ENCODE assay signal across 1 cellular context in genomic region chr21:45880097-45881068, GRCh38.
TF ChIP-seq lines count a peak whose summit lies in the region.

No MANE protein-coding gene starts in this region.

TF ChIP-seq in HepG2, 621 proteins besides CTCF, POLR2A, EP300 and RAD21 (continued from another document and continues in another):
- TF ChIP-seq, protein P1, sequence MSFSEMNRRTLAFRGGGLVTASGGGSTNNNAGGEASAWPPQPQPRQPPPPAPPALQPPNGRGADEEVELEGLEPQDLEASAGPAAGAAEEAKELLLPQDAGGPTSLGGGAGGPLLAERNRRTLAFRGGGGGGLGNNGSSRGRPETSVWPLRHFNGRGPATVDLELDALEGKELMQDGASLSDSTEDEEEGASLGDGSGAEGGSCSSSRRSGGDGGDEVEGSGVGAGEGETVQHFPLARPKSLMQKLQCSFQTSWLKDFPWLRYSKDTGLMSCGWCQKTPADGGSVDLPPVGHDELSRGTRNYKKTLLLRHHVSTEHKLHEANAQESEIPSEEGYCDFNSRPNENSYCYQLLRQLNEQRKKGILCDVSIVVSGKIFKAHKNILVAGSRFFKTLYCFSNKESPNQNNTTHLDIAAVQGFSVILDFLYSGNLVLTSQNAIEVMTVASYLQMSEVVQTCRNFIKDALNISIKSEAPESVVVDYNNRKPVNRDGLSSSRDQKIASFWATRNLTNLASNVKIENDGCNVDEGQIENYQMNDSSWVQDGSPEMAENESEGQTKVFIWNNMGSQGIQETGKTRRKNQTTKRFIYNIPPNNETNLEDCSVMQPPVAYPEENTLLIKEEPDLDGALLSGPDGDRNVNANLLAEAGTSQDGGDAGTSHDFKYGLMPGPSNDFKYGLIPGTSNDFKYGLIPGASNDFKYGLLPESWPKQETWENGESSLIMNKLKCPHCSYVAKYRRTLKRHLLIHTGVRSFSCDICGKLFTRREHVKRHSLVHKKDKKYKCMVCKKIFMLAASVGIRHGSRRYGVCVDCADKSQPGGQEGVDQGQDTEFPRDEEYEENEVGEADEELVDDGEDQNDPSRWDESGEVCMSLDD (CRISPR knock-in tag; IDR thresholded peaks at IDR 0.05; ENCODE audit: borderline replicate concordance) = no peak
- TF ChIP-seq ZGPAT (CRISPR knock-in tag; IDR thresholded peaks at IDR 0.05) (0 out of 2 replicates have a peak, but pooled peaks have one; percentile 16), SMC3 (IDR thresholded peaks at IDR 0.05; ENCODE audit: low read length) (peak; percentile 38; the same call in 1 of the 2 replicates), XBP1 (CRISPR knock-in tag; IDR thresholded peaks at IDR 0.05) (no peak), ATM (IDR thresholded peaks at IDR 0.05; ENCODE audit: borderline replicate concordance) (no peak), STAG1 (CRISPR knock-in tag; IDR thresholded peaks at IDR 0.05) (peak; percentile 46), PBX2 (CRISPR knock-in tag; IDR thresholded peaks at IDR 0.05) (no peak), ZNF615 (CRISPR knock-in tag; IDR thresholded peaks at IDR 0.05; ENCODE audit: borderline replicate concordance) (no peak), ZNF629 (CRISPR knock-in tag; conservative IDR thresholded peaks at IDR 0.05) (no peak), WIZ (CRISPR knock-in tag; IDR thresholded peaks at IDR 0.05) (no peak), MED13 (CRISPR knock-in tag; IDR thresholded peaks at IDR 0.05) (no peak), MZF1 (CRISPR knock-in tag; IDR thresholded peaks at IDR 0.05; ENCODE audit: borderline replicate concordance) (no peak), STAT5B (CRISPR knock-in tag; IDR thresholded peaks at IDR 0.05) (no peak), ZFP91 (CRISPR knock-in tag; IDR thresholded peaks at IDR 0.05; ENCODE audit: borderline replicate concordance) (0 out of 2 replicates have a peak, but pooled peaks have one; percentile 13), ZNF776 (CRISPR knock-in tag; IDR thresholded peaks at IDR 0.05) (no peak), ZNF512B (CRISPR knock-in tag; IDR thresholded peaks at IDR 0.05; ENCODE audit: borderline replicate concordance) (0 out of 2 replicates have a peak, but pooled peaks have one; percentile 53), ERF (CRISPR knock-in tag; IDR thresholded peaks at IDR 0.05) (no peak), RFXANK (CRISPR knock-in tag; IDR thresholded peaks at IDR 0.05) (no peak), PITX1 (CRISPR knock-in tag; IDR thresholded peaks at IDR 0.05) (peak; percentile 83), BHLHE40 (IDR thresholded peaks at IDR 0.05; ENCODE audit: low read length) (peak; percentile 63; the same call in 1 of the 2 replicates), NFIC (IDR thresholded peaks at IDR 0.05; ENCODE audit: low read length) (no peak), TEF (CRISPR knock-in tag; IDR thresholded peaks at IDR 0.05) (no peak), GABPB1 (CRISPR knock-in tag; IDR thresholded peaks at IDR 0.05) (0 out of 2 replicates have a peak, but pooled peaks have one; percentile 2), ZNF12 (CRISPR knock-in tag; IDR thresholded peaks at IDR 0.05) (no peak), DZIP1 (CRISPR knock-in tag; IDR thresholded peaks at IDR 0.05) (no peak), KLF13 (CRISPR knock-in tag; IDR thresholded peaks at IDR 0.05) (no peak), PHF20 (CRISPR knock-in tag; IDR thresholded peaks at IDR 0.05) (no peak), HDAC1 (CRISPR knock-in tag; IDR thresholded peaks at IDR 0.05) (no peak), MXI1 (IDR thresholded peaks at IDR 0.05; ENCODE audit: borderline replicate concordance, low read depth, low read length) (no peak), GTF3A (CRISPR knock-in tag; conservative IDR thresholded peaks at IDR 0.05) (no peak), CSRNP1 (CRISPR knock-in tag; IDR thresholded peaks at IDR 0.05) (no peak), IKZF1 (IDR thresholded peaks at IDR 0.05) (no peak)
- TF ChIP-seq, protein P2, sequence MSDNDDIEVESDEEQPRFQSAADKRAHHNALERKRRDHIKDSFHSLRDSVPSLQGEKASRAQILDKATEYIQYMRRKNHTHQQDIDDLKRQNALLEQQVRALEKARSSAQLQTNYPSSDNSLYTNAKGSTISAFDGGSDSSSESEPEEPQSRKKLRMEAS (IDR thresholded peaks at IDR 0.05) = peak; percentile 28; the same call in 1 of the 2 replicates
- TF ChIP-seq, protein P3, sequence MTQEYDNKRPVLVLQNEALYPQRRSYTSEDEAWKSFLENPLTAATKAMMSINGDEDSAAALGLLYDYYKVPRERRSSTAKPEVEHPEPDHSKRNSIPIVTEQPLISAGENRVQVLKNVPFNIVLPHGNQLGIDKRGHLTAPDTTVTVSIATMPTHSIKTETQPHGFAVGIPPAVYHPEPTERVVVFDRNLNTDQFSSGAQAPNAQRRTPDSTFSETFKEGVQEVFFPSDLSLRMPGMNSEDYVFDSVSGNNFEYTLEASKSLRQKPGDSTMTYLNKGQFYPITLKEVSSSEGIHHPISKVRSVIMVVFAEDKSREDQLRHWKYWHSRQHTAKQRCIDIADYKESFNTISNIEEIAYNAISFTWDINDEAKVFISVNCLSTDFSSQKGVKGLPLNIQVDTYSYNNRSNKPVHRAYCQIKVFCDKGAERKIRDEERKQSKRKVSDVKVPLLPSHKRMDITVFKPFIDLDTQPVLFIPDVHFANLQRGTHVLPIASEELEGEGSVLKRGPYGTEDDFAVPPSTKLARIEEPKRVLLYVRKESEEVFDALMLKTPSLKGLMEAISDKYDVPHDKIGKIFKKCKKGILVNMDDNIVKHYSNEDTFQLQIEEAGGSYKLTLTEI (CRISPR knock-in tag; conservative IDR thresholded peaks at IDR 0.05) = no peak
- TF ChIP-seq, protein P4, sequence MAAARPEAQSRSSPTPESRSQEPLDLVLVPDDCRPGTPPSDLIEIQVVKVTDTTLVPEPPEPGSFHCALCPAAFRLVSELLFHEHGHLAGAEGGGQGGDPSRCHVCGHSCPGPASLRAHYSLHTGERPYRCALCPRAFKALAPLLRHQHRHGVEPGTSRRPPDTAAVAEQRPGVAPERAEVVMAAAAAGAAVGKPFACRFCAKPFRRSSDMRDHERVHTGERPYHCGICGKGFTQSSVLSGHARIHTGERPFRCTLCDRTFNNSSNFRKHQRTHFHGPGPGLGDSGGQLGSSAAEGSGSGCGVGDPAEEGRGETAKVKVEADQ (CRISPR knock-in tag; IDR thresholded peaks at IDR 0.05; ENCODE audit: borderline replicate concordance) = no peak
- TF ChIP-seq, protein P5, sequence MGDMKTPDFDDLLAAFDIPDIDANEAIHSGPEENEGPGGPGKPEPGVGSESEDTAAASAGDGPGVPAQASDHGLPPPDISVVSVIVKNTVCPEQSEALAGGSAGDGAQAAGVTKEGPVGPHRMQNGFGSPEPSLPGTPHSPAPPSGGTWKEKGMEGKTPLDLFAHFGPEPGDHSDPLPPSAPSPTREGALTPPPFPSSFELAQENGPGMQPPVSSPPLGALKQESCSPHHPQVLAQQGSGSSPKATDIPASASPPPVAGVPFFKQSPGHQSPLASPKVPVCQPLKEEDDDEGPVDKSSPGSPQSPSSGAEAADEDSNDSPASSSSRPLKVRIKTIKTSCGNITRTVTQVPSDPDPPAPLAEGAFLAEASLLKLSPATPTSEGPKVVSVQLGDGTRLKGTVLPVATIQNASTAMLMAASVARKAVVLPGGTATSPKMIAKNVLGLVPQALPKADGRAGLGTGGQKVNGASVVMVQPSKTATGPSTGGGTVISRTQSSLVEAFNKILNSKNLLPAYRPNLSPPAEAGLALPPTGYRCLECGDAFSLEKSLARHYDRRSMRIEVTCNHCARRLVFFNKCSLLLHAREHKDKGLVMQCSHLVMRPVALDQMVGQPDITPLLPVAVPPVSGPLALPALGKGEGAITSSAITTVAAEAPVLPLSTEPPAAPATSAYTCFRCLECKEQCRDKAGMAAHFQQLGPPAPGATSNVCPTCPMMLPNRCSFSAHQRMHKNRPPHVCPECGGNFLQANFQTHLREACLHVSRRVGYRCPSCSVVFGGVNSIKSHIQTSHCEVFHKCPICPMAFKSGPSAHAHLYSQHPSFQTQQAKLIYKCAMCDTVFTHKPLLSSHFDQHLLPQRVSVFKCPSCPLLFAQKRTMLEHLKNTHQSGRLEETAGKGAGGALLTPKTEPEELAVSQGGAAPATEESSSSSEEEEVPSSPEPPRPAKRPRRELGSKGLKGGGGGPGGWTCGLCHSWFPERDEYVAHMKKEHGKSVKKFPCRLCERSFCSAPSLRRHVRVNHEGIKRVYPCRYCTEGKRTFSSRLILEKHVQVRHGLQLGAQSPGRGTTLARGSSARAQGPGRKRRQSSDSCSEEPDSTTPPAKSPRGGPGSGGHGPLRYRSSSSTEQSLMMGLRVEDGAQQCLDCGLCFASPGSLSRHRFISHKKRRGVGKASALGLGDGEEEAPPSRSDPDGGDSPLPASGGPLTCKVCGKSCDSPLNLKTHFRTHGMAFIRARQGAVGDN (CRISPR knock-in tag; IDR thresholded peaks at IDR 0.05) = peak; percentile 32
